ENCODE assay signal across 9 cellular contexts in genomic region chr17:79777844-79778503, GRCh38. TPM values are rescaled to one million over a fixed set of nuclear protein-coding genes. Genes with fewer than 3 reads are reported as not detected.
A peak's percentile ranks its signal among the peaks of the same experiment; 100 is the strongest.
DNase-seq lines count a peak whose midpoint lies in the region; ATAC-seq, FAIRE-seq and TF ChIP-seq lines count a peak whose summit lies in the region.
"Had no signal": no experiment of that assay in that cellular context is flagged by ENCODE, and none has a peak within 500 bp of the region (broad histone marks: within the 10 kb centered on the region; RNA-seq: fewer than 3 reads in every experiment).

TSS of gene CBX2 (plus strand) at chr17:79778148. CDS start at chr17:79778236, 88 bp downstream.

- H3K9me3 ChIP-seq in adipocyte (ENCODE audit: control insufficient read depth, low read length) (no peaks in the 10 kb centered on the region), right atrium auricular region (no peaks in the 10 kb centered on the region)

- peak; percentile 73 for DNase-seq in COLO668 (lab: John Stamatoyannopoulos, UW; ENCODE audit: unreplicated experiment)
- peak; percentile 83 for DNase-seq in LoVo (ENCODE audit: low spot score)
- DNase-seq in T-helper 1 cell: peak; percentile 67 to 83 (median 68)
- peak; percentile 93 for DNase-seq in adipocyte (ENCODE audit: low read depth)
- DNase-seq in right atrium auricular region (ENCODE audit: low spot score): no peak
- DNase-seq in putamen (ENCODE audit: low spot score): peak; percentile 74
- DNase-seq in urothelium cell line (ENCODE audit: low spot score): peak; percentile 98

- no peak for TF ChIP-seq CTCF in right atrium auricular region (IDR thresholded peaks at IDR 0.05)

- H3K4me1 ChIP-seq in adipocyte (ENCODE audit: control insufficient read depth, insufficient read depth, low read length) (no peaks in the 10 kb centered on the region), right atrium auricular region (peaks cover 0 to 25% of the 10 kb centered on the region in 2 donors)

- peak; percentile 55 for ATAC-seq in GM21390 (IDR thresholded peaks at IDR 0.05; ENCODE audit: unreplicated experiment)

- peak within 1 kb of the TSS; percentile 60 to 68 for H3K27ac ChIP-seq in right atrium auricular region

- H3K27me3 ChIP-seq in adipocyte (replicated peaks; ENCODE audit: control insufficient read depth, insufficient read depth, low read length): peaks cover 78% of the 10 kb centered on the region
- peaks cover 0 to 5% of the 10 kb centered on the region in 2 donors for H3K27me3 ChIP-seq in right atrium auricular region

- FAIRE-seq in urothelium cell line (lab: Jason Lieb, UNC): peak; percentile 88
- FAIRE-seq: colon had no signal

- H3K36me3 ChIP-seq in adipocyte (ENCODE audit: control insufficient read depth, insufficient read depth, low read length, severe bottlenecking): no peaks in the 10 kb centered on the region
- H3K36me3 ChIP-seq in right atrium auricular region: no peaks in the 10 kb centered on the region

- no peak within 1 kb of the TSS for H3K9ac ChIP-seq in adipocyte (ENCODE audit: low read length)

- H3K4me3 ChIP-seq in adipocyte (ENCODE audit: low read length) (peak within 1 kb of the TSS; percentile 56), right atrium auricular region (peak within 1 kb of the TSS; percentile 73 to 79)

RNA-seq across cellular contexts. Expression of gene CBX2, which starts in this region (rescaled TPM):
- total RNA-seq in right atrium auricular region: 1 to 10 TPM; 1.0 to 1.7 TPM
